ENCODE assay signal across 8 cellular contexts in genomic region chr4:40057540-40058091, GRCh38. TPM values are rescaled to one million over a fixed set of nuclear protein-coding genes. Genes with fewer than 3 reads are reported as not detected.
A peak's percentile ranks its signal among the peaks of the same experiment; 100 is the strongest.
DNase-seq lines count a peak whose midpoint lies in the region; ATAC-seq and TF ChIP-seq lines count a peak whose summit lies in the region.

No MANE protein-coding gene starts in this region.

- no peaks in the 10 kb centered on the region for H3K36me3 ChIP-seq in liver (ENCODE audit: control insufficient read depth in 4 of 4, insufficient read depth in 3 of 4, low read depth in 1 of 4, low read length in 3 of 4)

- no peak for TF ChIP-seq CTCF in C4-2B (conservative IDR thresholded peaks at IDR 0.05)
- no peak for TF ChIP-seq CTCF in liver (IDR thresholded peaks at IDR 0.05; ENCODE audit: low read depth, low read length, missing input control)

- H3K4me3 ChIP-seq in liver (ENCODE audit: low read depth in 1 of 3, low read length in 3 of 3), result peak overlapping the region; percentile 74 to 98 (median 83)

- TF ChIP-seq RAD21 in liver (IDR thresholded peaks at IDR 0.05), result peak in 1 of 2 donors; percentile 47

- H3K27ac ChIP-seq in C4-2B, result peak overlapping the region; percentile 99
- peak overlapping the region; percentile 100 for H3K27ac ChIP-seq in liver (ENCODE audit: low read depth in 1 of 2, low read length in 2 of 2)

- H3K27me3 ChIP-seq in liver (ENCODE audit: control insufficient read depth in 4 of 4, insufficient read depth in 4 of 4, low read length in 3 of 4), result no peaks in the 10 kb centered on the region

- H3K9ac ChIP-seq in liver (ENCODE audit: low read depth in 1 of 2, low read length in 2 of 2), result peak overlapping the region; percentile 79 to 95

- WGBS in liver, result under 1% methylated on average over 16 of the region's 16 CpGs

- H3K9me3 ChIP-seq in liver (ENCODE audit: control insufficient read depth in 4 of 4, low read length in 3 of 4), result no peaks in the 10 kb centered on the region

- H3K4me1 ChIP-seq in liver (ENCODE audit: control insufficient read depth in 4 of 4, insufficient read depth in 4 of 4, low read length in 3 of 4), result peaks cover 1 to 22% (median 14%) of the 10 kb centered on the region in 4 donors

- ATAC-seq in GM19328 (IDR thresholded peaks at IDR 0.05; ENCODE audit: unreplicated experiment) (peak; percentile 66), HG03469 (IDR thresholded peaks at IDR 0.05; ENCODE audit: unreplicated experiment) (peak; percentile 82)

- peak; percentile 80 for DNase-seq in NCI-H524 treated with DMSO at 0.1 percent for 48 hours (lab: John Stamatoyannopoulos, UW)
- peak; percentile 53 for DNase-seq in activated CD4-positive, alpha-beta T cell treated with anti-CD3 and anti-CD28 coated beads, Interleukin-2, amount 50 U/mL, for 1 hour
- peak; percentile 98 for DNase-seq in dermis blood vessel endothelial cell
- peak; percentile 41 to 52 for DNase-seq in stimulated activated CD4-positive, alpha-beta T cell treated with anti-CD3 and anti-CD28 coated beads, Interleukin-4, amount 100 ng/mL, for 48 hours (ENCODE audit: low read depth in 2 of 2)

TF ChIP-seq in liver, 16 proteins besides CTCF, POLR2A, EP300 and RAD21:
- TF ChIP-seq, protein P1, sequence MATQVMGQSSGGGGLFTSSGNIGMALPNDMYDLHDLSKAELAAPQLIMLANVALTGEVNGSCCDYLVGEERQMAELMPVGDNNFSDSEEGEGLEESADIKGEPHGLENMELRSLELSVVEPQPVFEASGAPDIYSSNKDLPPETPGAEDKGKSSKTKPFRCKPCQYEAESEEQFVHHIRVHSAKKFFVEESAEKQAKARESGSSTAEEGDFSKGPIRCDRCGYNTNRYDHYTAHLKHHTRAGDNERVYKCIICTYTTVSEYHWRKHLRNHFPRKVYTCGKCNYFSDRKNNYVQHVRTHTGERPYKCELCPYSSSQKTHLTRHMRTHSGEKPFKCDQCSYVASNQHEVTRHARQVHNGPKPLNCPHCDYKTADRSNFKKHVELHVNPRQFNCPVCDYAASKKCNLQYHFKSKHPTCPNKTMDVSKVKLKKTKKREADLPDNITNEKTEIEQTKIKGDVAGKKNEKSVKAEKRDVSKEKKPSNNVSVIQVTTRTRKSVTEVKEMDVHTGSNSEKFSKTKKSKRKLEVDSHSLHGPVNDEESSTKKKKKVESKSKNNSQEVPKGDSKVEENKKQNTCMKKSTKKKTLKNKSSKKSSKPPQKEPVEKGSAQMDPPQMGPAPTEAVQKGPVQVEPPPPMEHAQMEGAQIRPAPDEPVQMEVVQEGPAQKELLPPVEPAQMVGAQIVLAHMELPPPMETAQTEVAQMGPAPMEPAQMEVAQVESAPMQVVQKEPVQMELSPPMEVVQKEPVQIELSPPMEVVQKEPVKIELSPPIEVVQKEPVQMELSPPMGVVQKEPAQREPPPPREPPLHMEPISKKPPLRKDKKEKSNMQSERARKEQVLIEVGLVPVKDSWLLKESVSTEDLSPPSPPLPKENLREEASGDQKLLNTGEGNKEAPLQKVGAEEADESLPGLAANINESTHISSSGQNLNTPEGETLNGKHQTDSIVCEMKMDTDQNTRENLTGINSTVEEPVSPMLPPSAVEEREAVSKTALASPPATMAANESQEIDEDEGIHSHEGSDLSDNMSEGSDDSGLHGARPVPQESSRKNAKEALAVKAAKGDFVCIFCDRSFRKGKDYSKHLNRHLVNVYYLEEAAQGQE (IDR thresholded peaks at IDR 0.05), result peak; percentile 41
- TF ChIP-seq ATF3 (IDR thresholded peaks at IDR 0.05) (peak; percentile 57), FOXA1 (IDR thresholded peaks at IDR 0.05) (no peak), SP1 (IDR thresholded peaks at IDR 0.05) (peak; percentile 71), JUND (IDR thresholded peaks at IDR 0.05) (peak; percentile 89 to 92), ZBTB33 (IDR thresholded peaks at IDR 0.05) (no peak), NR2F2 (IDR thresholded peaks at IDR 0.05) (peak; percentile 38), HNF4A (conservative IDR thresholded peaks at IDR 0.05) (peak; percentile 3 to 10), HNF4G (IDR thresholded peaks at IDR 0.05) (peak; percentile 8), YY1 (IDR thresholded peaks at IDR 0.05) (peak; percentile 94), RXRA (IDR thresholded peaks at IDR 0.05) (peak; percentile 6 to 11), TAF1 (conservative IDR thresholded peaks at IDR 0.05) (peak; percentile 85), EGR1 (IDR thresholded peaks at IDR 0.05; ENCODE audit: low read depth in 2 of 2) (no peak), GABPA (IDR thresholded peaks at IDR 0.05 in 1 of 2, conservative IDR thresholded peaks at IDR 0.05 in 1 of 2) (no peak), FOXA2 (IDR thresholded peaks at IDR 0.05) (no peak)
- TF ChIP-seq, protein P2, sequence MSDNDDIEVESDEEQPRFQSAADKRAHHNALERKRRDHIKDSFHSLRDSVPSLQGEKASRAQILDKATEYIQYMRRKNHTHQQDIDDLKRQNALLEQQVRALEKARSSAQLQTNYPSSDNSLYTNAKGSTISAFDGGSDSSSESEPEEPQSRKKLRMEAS (IDR thresholded peaks at IDR 0.05), result peak; percentile 6

RNA-seq across cellular contexts. Expression of gene N4BP2, which starts 1.0 kb away (rescaled TPM):
- total RNA-seq in dermis blood vessel endothelial cell (6.3 and 8.9 TPM in 2 replicates), liver (10 to 100 TPM; 17.0 to 19.9 TPM)
- 1 to 10 TPM; 2.3 to 4.9 TPM for polyA plus RNA-seq in liver

Comparison
In these comparisons a context has a peak if more than half of its experiments do, and no peak if none do; other contexts are left out.
1. Peak in every context shown above with its lines: DNase-seq, ATAC-seq, H3K4me3 ChIP-seq and H3K27ac ChIP-seq.
2. DNase-seq: peak in every context shown above with its lines; median percentile 98 in dermis blood vessel endothelial cell; 80 in NCI-H524 treated with DMSO at 0.1 percent for 48 hours; 53 in activated CD4-positive, alpha-beta T cell treated with anti-CD3 and anti-CD28 coated beads, Interleukin-2, amount 50 U/mL, for 1 hour; 46 in stimulated activated CD4-positive, alpha-beta T cell treated with anti-CD3 and anti-CD28 coated beads, Interleukin-4, amount 100 ng/mL, for 48 hours.